In the genomic region with DNA sequence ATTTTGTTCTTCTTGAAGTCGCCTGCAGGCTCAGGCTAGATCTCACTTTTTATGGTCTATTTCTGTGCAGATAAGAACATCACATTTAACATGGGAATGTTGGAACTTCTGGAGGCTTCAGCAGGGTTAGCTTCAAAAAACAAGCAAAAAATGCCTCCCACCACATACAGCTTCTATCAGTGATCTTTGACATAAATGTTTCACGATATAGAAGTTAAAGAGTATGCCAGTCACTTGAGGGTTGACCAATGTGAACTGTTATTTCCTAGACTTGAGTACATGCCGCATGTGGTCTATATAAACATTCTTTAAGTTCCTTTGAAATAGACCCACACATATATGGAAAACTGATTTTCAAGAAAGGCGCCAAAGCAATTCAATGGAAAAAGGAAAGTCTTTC, we compare ENCODE assay signal across 20 cellular contexts.
A peak's percentile ranks its signal among the peaks of the same experiment; 100 is the strongest.
DNase-seq lines count a peak whose midpoint lies in the region; ATAC-seq and TF ChIP-seq lines count a peak whose summit lies in the region.
"Had no signal": no experiment of that assay in that cellular context is flagged by ENCODE, and none has a peak within 500 bp of the region (broad histone marks: within the 10 kb centered on the region; RNA-seq: fewer than 3 reads in every experiment).

No MANE protein-coding gene starts in this region.

- WGBS in GM23248 (ENCODE audit: low coverage in 1 of 2, low lambda C conversion rate in 2 of 2, missing lambda C conversion rate in 2 of 2), 2 experiments, result 99% methylated on average over 4 of the region's 4 CpGs
- WGBS in thyroid gland, 2 donors, result 80 to 88% methylated on average over 4 of the region's 4 CpGs

- peaks cover 38% of the 10 kb centered on the region for H3K4me1 ChIP-seq in GM23248 (ENCODE audit: insufficient read depth)
- H3K4me1 ChIP-seq in thyroid gland, result peaks cover 38 to 49% of the 10 kb centered on the region in 2 donors

- intact Hi-C loops in activated naive CD4-positive, alpha-beta T cell treated with anti-CD3 and anti-CD28 coated beads for 36 hours (cut with micrococcal nuclease), result no loop called here
- intact Hi-C loops in thyroid gland (cut with DNase I), result no loop called here

- H2AFZ ChIP-seq in GM23248, result no peak overlapping the region

- CTCF ChIA-PET in activated naive CD4-positive, alpha-beta T cell treated with anti-CD3 and anti-CD28 coated beads for 36 hours (lab: Charles Lee), result interaction anchor here (2.1 kb wide), 1 partner anchor 56 kb away, joined by 4 read pairs; no protein-coding TSS in a partner anchor

- H3K9me3 Mint-ChIP-seq in activated naive CD4-positive, alpha-beta T cell treated with anti-CD3 and anti-CD28 coated beads for 36 hours, result no peaks in the 10 kb centered on the region
- H3K9me3 Mint-ChIP-seq in T-helper 2 cell treated with Interferon-gamma antibody and Interleukin-4, amounts not matched to agents 5 μg/mL and 100 μg/mL, for 36 hours, result no peaks in the 10 kb centered on the region
- H3K9me3 Mint-ChIP-seq in osteocyte (ENCODE audit: unreplicated experiment), result no peaks in the 10 kb centered on the region
- H3K9me3 Mint-ChIP-seq: natural killer cell had no signal

- H3K9me2 ChIP-seq in GM23248 (ENCODE audit: insufficient read depth), result no peaks in the 10 kb centered on the region

- H3K4me3 ChIP-seq in GM23248 (peak overlapping the region; percentile 4; the same call in 1 of the 2 replicates), thyroid gland (replicated peaks in 1 of 3) (no peak overlapping the region)
- H3K4me3 ChIP-seq: BLaER1, HAP-1, ovary had no signal

- no peak overlapping the region for H3K27ac Mint-ChIP-seq in activated naive CD4-positive, alpha-beta T cell treated with anti-CD3 and anti-CD28 coated beads for 36 hours
- peak overlapping the region; percentile 64 for H3K27ac Mint-ChIP-seq in T-helper 2 cell treated with Interferon-gamma antibody and Interleukin-4, amounts not matched to agents 5 μg/mL and 100 μg/mL, for 36 hours
- peak overlapping the region; percentile 63 for H3K27ac Mint-ChIP-seq in osteocyte (ENCODE audit: unreplicated experiment)

- ATAC-seq in HG02938 (IDR thresholded peaks at IDR 0.05; ENCODE audit: unreplicated experiment), result no peak
- ATAC-seq: foreskin keratinocyte, natural killer cell, right cardiac atrium had no signal

- peaks cover 41% of the 10 kb centered on the region; the same call in 1 of the 2 replicates for H3K36me3 ChIP-seq in GM23248 (ENCODE audit: low read depth)
- no peaks in the 10 kb centered on the region for H3K36me3 ChIP-seq in thyroid gland
- H3K36me3 ChIP-seq: ovary had no signal

- peaks cover 63% of the 10 kb centered on the region for H3F3A ChIP-seq in GM23248 (ENCODE audit: insufficient read depth)

- TF ChIP-seq POLR2A in thyroid gland (IDR thresholded peaks at IDR 0.05), result no peak

- H3K4me1 Mint-ChIP-seq in activated naive CD4-positive, alpha-beta T cell treated with anti-CD3 and anti-CD28 coated beads for 36 hours (ENCODE audit: low read depth), result peaks cover 44% of the 10 kb centered on the region
- H3K4me1 Mint-ChIP-seq in T-helper 2 cell treated with Interferon-gamma antibody and Interleukin-4, amounts not matched to agents 5 μg/mL and 100 μg/mL, for 36 hours (ENCODE audit: low read depth), result peaks cover 57% of the 10 kb centered on the region
- H3K4me1 Mint-ChIP-seq in osteocyte (ENCODE audit: unreplicated experiment), result peaks cover 24% of the 10 kb centered on the region

- no peaks in the 10 kb centered on the region for H3K27me3 Mint-ChIP-seq in activated naive CD4-positive, alpha-beta T cell treated with anti-CD3 and anti-CD28 coated beads for 36 hours (ENCODE audit: low read depth)
- H3K27me3 Mint-ChIP-seq in T-helper 2 cell treated with Interferon-gamma antibody and Interleukin-4, amounts not matched to agents 5 μg/mL and 100 μg/mL, for 36 hours (ENCODE audit: low read depth), result no peaks in the 10 kb centered on the region
- no peaks in the 10 kb centered on the region for H3K27me3 Mint-ChIP-seq in osteocyte (ENCODE audit: unreplicated experiment)

- H3K36me3 Mint-ChIP-seq in activated naive CD4-positive, alpha-beta T cell treated with anti-CD3 and anti-CD28 coated beads for 36 hours (ENCODE audit: low read depth), result peaks cover 54% of the 10 kb centered on the region
- peaks cover 57% of the 10 kb centered on the region for H3K36me3 Mint-ChIP-seq in T-helper 2 cell treated with Interferon-gamma antibody and Interleukin-4, amounts not matched to agents 5 μg/mL and 100 μg/mL, for 36 hours (ENCODE audit: low read depth)
- peaks cover 14% of the 10 kb centered on the region for H3K36me3 Mint-ChIP-seq in osteocyte (ENCODE audit: unreplicated experiment)
- H3K36me3 Mint-ChIP-seq: natural killer cell had no signal

- no peak for DNase-seq in activated naive CD4-positive, alpha-beta T cell treated with anti-CD3 and anti-CD28 coated beads for 36 hours
- no peak for DNase-seq in activated naive CD4-positive, alpha-beta T cell treated with Interleukin-2 at 50 U/mL for 16 hours
- no peak for DNase-seq in GM23248
- no peak for DNase-seq in T-helper 2 cell treated with Interferon-gamma antibody and Interleukin-4, amounts not matched to agents 5 μg/mL and 100 μg/mL, for 36 hours (ENCODE audit: low spot score)
- DNase-seq in osteocyte (ENCODE audit: extremely low spot score, unreplicated experiment), result no peak
- DNase-seq in thyroid gland, result no peak
- no peak for DNase-seq in stimulated activated naive CD4-positive, alpha-beta T cell treated with Interleukin-2 at 50 U/mL for 16 hours (lab: John Stamatoyannopoulos, UW)
- DNase-seq: activated CD8-positive, alpha-beta memory T cell treated with anti-CD3 and anti-CD28 coated beads, Interleukin-2, amount 50 U/mL, for 48 hours; activated effector memory CD4-positive, alpha-beta T cell treated with anti-CD3 and anti-CD28 coated beads, Interleukin-2, amount 50 U/mL, for 16 hours; aorta; foreskin keratinocyte; natural killer cell; NCI-H146; NCI-H524; ovary; right cardiac atrium; SW 1271 had no signal

- H3K27me3 ChIP-seq in GM23248 (replicated peaks; ENCODE audit: insufficient read depth) (no peaks in the 10 kb centered on the region), thyroid gland (no peaks in the 10 kb centered on the region)
- H3K27me3 ChIP-seq: BLaER1, foreskin keratinocyte, ovary had no signal

- TF ChIP-seq CTCF in osteocyte (IDR thresholded peaks at IDR 0.05) (no peak), thyroid gland (IDR thresholded peaks at IDR 0.05) (no peak)

- H3K9ac ChIP-seq in GM23248, result no peak overlapping the region
- H3K9ac ChIP-seq: BLaER1 had no signal

- peak overlapping the region; percentile 3 for H3K4me2 ChIP-seq in GM23248 (ENCODE audit: unreplicated experiment)
- H3K4me2 ChIP-seq: BLaER1 had no signal

- no peaks in the 10 kb centered on the region for H4K20me1 ChIP-seq in GM23248 (ENCODE audit: insufficient read depth)

- no peaks in the 10 kb centered on the region for H3K9me3 ChIP-seq in GM23248 (ENCODE audit: low read depth)
- no peaks in the 10 kb centered on the region for H3K9me3 ChIP-seq in thyroid gland
- H3K9me3 ChIP-seq: BLaER1, HAP-1, ovary had no signal

- peaks cover 100% of the 10 kb centered on the region for H3K79me2 ChIP-seq in GM23248 (ENCODE audit: insufficient read depth)

- peak overlapping the region; percentile 66 for H3K4me3 Mint-ChIP-seq in activated naive CD4-positive, alpha-beta T cell treated with anti-CD3 and anti-CD28 coated beads for 36 hours
- peak overlapping the region; percentile 74 for H3K4me3 Mint-ChIP-seq in T-helper 2 cell treated with Interferon-gamma antibody and Interleukin-4, amounts not matched to agents 5 μg/mL and 100 μg/mL, for 36 hours
- H3K4me3 Mint-ChIP-seq in osteocyte (ENCODE audit: unreplicated experiment), result no peak overlapping the region
- H3K4me3 Mint-ChIP-seq: natural killer cell had no signal

- peak overlapping the region; percentile 9; the same call in 1 of the 2 replicates for H3K27ac ChIP-seq in GM23248
- H3K27ac ChIP-seq in thyroid gland, result peak overlapping the region in 1 of 3 donors; percentile 20
- H3K27ac ChIP-seq: BLaER1, foreskin keratinocyte, ovary had no signal

- in situ Hi-C loops in GM23248 (cut with MboI), result no loop called here
